Comparison of ENCODE assay signal across 1 cellular context in the genomic region with DNA sequence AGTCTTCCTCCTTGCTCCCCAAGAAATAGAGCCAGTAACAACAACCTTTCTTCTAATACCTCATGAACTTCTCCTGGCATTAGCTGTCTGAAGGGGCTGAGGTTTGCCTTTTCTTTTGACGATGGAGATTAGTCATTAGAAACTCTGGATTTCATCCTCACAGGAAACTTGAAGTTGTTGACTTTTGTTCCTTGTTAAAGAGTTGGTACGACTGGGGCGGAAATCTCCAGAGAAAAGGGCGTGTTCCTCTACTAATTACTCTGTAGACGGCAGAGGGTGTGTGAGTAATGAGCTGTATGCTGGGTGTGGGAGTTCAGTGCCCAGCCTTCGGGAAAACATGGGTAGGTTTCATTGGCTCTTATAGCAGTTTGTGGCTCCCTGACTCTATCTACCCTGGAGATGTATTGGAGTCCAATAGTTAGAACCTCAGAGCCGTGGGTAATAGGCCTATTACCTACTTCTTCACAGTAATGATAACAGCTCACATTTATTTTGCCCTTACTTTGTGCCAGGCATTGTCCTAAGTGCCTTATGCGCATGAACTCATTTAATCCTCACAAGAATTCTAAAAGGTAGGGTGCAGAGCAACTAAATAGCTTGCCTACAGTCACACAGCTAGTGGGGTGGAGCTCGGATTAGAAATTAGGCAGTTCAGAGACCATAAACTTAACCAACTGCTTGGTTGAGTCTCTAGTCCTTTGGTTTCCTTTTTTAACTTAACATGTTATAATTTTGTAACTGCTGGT.
TF ChIP-seq lines count a peak whose summit lies in the region.

No MANE protein-coding gene starts in this region.

TF ChIP-seq in GM23338, 12 proteins besides CTCF, POLR2A, EP300 and RAD21 (continued from another document):
- TF ChIP-seq, protein P1, sequence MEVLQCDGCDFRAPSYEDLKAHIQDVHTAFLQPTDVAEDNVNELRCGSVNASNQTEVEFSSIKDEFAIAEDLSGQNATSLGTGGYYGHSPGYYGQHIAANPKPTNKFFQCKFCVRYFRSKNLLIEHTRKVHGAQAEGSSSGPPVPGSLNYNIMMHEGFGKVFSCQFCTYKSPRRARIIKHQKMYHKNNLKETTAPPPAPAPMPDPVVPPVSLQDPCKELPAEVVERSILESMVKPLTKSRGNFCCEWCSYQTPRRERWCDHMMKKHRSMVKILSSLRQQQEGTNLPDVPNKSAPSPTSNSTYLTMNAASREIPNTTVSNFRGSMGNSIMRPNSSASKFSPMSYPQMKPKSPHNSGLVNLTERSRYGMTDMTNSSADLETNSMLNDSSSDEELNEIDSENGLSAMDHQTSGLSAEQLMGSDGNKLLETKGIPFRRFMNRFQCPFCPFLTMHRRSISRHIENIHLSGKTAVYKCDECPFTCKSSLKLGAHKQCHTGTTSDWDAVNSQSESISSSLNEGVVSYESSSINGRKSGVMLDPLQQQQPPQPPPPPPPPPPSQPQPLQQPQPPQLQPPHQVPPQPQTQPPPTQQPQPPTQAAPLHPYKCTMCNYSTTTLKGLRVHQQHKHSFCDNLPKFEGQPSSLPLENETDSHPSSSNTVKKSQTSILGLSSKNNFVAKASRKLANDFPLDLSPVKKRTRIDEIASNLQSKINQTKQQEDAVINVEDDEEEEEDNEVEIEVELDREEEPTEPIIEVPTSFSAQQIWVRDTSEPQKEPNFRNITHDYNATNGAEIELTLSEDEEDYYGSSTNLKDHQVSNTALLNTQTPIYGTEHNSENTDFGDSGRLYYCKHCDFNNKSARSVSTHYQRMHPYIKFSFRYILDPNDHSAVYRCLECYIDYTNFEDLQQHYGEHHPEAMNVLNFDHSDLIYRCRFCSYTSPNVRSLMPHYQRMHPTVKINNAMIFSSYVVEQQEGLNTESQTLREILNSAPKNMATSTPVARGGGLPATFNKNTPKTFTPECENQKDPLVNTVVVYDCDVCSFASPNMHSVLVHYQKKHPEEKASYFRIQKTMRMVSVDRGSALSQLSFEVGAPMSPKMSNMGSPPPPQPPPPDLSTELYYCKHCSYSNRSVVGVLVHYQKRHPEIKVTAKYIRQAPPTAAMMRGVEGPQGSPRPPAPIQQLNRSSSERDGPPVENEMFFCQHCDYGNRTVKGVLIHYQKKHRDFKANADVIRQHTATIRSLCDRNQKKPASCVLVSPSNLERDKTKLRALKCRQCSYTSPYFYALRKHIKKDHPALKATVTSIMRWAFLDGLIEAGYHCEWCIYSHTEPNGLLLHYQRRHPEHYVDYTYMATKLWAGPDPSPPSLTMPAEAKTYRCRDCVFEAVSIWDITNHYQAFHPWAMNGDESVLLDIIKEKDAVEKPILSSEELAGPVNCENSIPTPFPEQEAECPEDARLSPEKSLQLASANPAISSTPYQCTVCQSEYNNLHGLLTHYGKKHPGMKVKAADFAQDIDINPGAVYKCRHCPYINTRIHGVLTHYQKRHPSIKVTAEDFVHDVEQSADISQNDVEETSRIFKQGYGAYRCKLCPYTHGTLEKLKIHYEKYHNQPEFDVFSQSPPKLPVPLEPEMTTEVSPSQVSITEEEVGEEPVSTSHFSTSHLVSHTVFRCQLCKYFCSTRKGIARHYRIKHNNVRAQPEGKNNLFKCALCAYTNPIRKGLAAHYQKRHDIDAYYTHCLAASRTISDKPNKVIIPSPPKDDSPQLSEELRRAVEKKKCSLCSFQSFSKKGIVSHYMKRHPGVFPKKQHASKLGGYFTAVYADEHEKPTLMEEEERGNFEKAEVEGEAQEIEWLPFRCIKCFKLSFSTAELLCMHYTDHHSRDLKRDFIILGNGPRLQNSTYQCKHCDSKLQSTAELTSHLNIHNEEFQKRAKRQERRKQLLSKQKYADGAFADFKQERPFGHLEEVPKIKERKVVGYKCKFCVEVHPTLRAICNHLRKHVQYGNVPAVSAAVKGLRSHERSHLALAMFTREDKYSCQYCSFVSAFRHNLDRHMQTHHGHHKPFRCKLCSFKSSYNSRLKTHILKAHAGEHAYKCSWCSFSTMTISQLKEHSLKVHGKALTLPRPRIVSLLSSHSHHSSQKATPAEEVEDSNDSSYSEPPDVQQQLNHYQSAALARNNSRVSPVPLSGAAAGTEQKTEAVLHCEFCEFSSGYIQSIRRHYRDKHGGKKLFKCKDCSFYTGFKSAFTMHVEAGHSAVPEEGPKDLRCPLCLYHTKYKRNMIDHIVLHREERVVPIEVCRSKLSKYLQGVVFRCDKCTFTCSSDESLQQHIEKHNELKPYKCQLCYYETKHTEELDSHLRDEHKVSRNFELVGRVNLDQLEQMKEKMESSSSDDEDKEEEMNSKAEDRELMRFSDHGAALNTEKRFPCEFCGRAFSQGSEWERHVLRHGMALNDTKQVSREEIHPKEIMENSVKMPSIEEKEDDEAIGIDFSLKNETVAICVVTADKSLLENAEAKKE (CRISPR knock-in tag; IDR thresholded peaks at IDR 0.05), result no peak
- TF ChIP-seq NANOG (IDR thresholded peaks at IDR 0.05; ENCODE audit: borderline replicate concordance) (no peak), ZNF331 (CRISPR knock-in tag; IDR thresholded peaks at IDR 0.05; ENCODE audit: low read depth) (no peak), POLR2AphosphoS5 (IDR thresholded peaks at IDR 0.05; ENCODE audit: low read depth) (no peak), ZNF114 (CRISPR knock-in tag; IDR thresholded peaks at IDR 0.05) (no peak), STAT1 (IDR thresholded peaks at IDR 0.05; ENCODE audit: unreplicated experiment) (no peak), EZH2 (IDR thresholded peaks at IDR 0.05; ENCODE audit: low read depth, unreplicated experiment) (no peak), JUNB (IDR thresholded peaks at IDR 0.05; ENCODE audit: unreplicated experiment) (no peak), CREB1 (CRISPR knock-in tag; IDR thresholded peaks at IDR 0.05; ENCODE audit: low read depth) (no peak)
- TF ChIP-seq, protein P2, sequence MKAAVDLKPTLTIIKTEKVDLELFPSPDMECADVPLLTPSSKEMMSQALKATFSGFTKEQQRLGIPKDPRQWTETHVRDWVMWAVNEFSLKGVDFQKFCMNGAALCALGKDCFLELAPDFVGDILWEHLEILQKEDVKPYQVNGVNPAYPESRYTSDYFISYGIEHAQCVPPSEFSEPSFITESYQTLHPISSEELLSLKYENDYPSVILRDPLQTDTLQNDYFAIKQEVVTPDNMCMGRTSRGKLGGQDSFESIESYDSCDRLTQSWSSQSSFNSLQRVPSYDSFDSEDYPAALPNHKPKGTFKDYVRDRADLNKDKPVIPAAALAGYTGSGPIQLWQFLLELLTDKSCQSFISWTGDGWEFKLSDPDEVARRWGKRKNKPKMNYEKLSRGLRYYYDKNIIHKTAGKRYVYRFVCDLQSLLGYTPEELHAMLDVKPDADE (IDR thresholded peaks at IDR 0.05), result no peak
- TF ChIP-seq, protein P3, sequence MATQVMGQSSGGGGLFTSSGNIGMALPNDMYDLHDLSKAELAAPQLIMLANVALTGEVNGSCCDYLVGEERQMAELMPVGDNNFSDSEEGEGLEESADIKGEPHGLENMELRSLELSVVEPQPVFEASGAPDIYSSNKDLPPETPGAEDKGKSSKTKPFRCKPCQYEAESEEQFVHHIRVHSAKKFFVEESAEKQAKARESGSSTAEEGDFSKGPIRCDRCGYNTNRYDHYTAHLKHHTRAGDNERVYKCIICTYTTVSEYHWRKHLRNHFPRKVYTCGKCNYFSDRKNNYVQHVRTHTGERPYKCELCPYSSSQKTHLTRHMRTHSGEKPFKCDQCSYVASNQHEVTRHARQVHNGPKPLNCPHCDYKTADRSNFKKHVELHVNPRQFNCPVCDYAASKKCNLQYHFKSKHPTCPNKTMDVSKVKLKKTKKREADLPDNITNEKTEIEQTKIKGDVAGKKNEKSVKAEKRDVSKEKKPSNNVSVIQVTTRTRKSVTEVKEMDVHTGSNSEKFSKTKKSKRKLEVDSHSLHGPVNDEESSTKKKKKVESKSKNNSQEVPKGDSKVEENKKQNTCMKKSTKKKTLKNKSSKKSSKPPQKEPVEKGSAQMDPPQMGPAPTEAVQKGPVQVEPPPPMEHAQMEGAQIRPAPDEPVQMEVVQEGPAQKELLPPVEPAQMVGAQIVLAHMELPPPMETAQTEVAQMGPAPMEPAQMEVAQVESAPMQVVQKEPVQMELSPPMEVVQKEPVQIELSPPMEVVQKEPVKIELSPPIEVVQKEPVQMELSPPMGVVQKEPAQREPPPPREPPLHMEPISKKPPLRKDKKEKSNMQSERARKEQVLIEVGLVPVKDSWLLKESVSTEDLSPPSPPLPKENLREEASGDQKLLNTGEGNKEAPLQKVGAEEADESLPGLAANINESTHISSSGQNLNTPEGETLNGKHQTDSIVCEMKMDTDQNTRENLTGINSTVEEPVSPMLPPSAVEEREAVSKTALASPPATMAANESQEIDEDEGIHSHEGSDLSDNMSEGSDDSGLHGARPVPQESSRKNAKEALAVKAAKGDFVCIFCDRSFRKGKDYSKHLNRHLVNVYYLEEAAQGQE (IDR thresholded peaks at IDR 0.05; ENCODE audit: unreplicated experiment), result no peak
